5 cellular contexts compared by ENCODE assay signal in the genomic region with DNA sequence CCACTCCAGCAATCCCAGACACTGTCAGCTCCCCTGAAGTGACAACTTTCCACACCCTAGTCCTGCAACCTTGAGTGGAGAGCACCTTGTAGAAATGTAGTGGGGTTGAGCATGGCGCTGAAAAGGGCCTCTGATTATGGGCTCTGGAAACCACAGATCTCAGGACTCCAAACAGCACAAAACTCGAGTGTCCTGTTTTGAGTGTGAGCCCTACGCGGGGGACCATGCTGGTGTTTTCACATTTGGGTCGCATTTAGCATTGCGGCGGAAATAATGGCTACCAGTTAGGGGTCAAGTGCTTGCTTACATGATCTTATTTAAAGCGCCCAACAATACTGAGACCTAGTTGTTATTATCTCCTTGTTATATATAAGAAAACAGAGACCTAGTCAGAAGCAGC. TPM values are rescaled to one million over a fixed set of nuclear protein-coding genes. Genes with fewer than 3 reads are reported as not detected.
"Had no signal": no experiment of that assay in that cellular context is flagged by ENCODE, and none has a peak within 500 bp of the region (broad histone marks: within the 10 kb centered on the region; RNA-seq: fewer than 3 reads in every experiment).

No MANE protein-coding gene starts in this region.

RNA-seq across cellular contexts. Expression of gene CD2, which starts 1.9 kb away (rescaled TPM):
- total RNA-seq: cerebellum, fibroblast of villous mesenchyme, occipital lobe, PC-9, progenitor cell of endocrine pancreas had no signal
